Comparison of ENCODE assay signal across 26 cellular contexts in the genomic region with DNA sequence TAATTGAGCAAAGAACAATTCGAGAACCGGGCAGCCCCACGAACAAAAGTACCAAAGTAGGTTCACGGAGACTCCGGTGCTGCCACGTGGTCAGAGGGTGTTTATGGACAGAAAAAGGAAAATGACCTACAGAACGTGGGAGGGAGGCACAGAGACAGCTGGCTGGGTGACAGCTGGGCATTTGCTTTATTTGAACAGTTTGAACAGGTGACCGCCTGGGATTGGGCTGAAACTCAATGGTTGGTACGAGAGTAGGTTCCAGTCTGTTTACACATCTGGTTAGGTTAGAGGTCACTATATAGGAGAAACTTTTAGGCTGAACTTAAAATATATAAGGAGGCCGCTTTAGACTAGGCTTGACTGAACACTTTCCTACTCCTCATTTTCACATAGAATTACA.
"Had no signal": no experiment of that assay in that cellular context is flagged by ENCODE, and none has a peak within 500 bp of the region (broad histone marks: within the 10 kb centered on the region; RNA-seq: fewer than 3 reads in every experiment).

No MANE protein-coding gene starts in this region.

- H3K4me3 ChIP-seq: dorsolateral prefrontal cortex, spleen, thoracic aorta, vagina had no signal

- H3K36me3 ChIP-seq: brain microvascular endothelial cell, spleen, thoracic aorta, vagina, WERI-Rb-1 had no signal

- ATAC-seq: activated CD8-positive, alpha-beta T cell treated with anti-CD3 and anti-CD28 coated beads, Interleukin-2, amount 10 ng/mL, durations not matched to agents 7 days and 5 days; activated naive CD8-positive, alpha-beta T cell treated with anti-CD3 and anti-CD28 coated beads, Interleukin-2, amount 50 U/mL, for 24 hours; effector memory CD8-positive, alpha-beta T cell; esophagus mucosa; sciatic nerve had no signal

- H3K9me3 Mint-ChIP-seq: activated CD4-positive, alpha-beta T cell treated with anti-CD3 and anti-CD28 coated beads, Interleukin-2, amount 10 ng/mL, durations not matched to agents 7 days and 5 days; activated naive CD8-positive, alpha-beta T cell treated with anti-CD3 and anti-CD28 coated beads, Interleukin-2, amount 50 U/mL, for 24 hours; activated T-helper 1 cell treated with anti-CD3 and anti-CD28 coated beads, Interleukin-12 subunit alpha, Interleukin-12 subunit beta, Interleukin-2, Interleukin-4 antibody, amounts not matched to agents 30 ng/mL and 10 ng/mL and 1 ng/mL, durations not matched to agents 14 hours and 24 hours and 36 hours; effector memory CD8-positive, alpha-beta T cell; type B pancreatic cell had no signal

- H3K27ac Mint-ChIP-seq: activated CD4-positive, alpha-beta T cell treated with anti-CD3 and anti-CD28 coated beads, Interleukin-2, amount 10 ng/mL, durations not matched to agents 7 days and 5 days; activated CD8-positive, alpha-beta T cell treated with anti-CD3 and anti-CD28 coated beads, Interleukin-2, amount 10 ng/mL, durations not matched to agents 7 days and 5 days; activated naive CD8-positive, alpha-beta T cell treated with anti-CD3 and anti-CD28 coated beads, Interleukin-2, amount 50 U/mL, for 24 hours; activated T-helper 1 cell treated with anti-CD3 and anti-CD28 coated beads, Interleukin-12 subunit alpha, Interleukin-12 subunit beta, Interleukin-2, Interleukin-4 antibody, amounts not matched to agents 30 ng/mL and 10 ng/mL and 1 ng/mL, durations not matched to agents 14 hours and 24 hours and 36 hours; effector memory CD8-positive, alpha-beta T cell; type B pancreatic cell had no signal

- H3K27ac ChIP-seq: brain microvascular endothelial cell, dorsolateral prefrontal cortex, spleen, thoracic aorta, vagina, WERI-Rb-1 had no signal

- H3K4me1 ChIP-seq: spleen, vagina had no signal

- H3K4me1 Mint-ChIP-seq: activated CD4-positive, alpha-beta T cell treated with anti-CD3 and anti-CD28 coated beads, Interleukin-2, amount 10 ng/mL, durations not matched to agents 7 days and 5 days; activated naive CD8-positive, alpha-beta T cell treated with anti-CD3 and anti-CD28 coated beads, Interleukin-2, amount 50 U/mL, for 24 hours had no signal

- H3K36me3 Mint-ChIP-seq: type B pancreatic cell had no signal

- H3K27me3 ChIP-seq: brain microvascular endothelial cell, vagina had no signal

- H3K9me3 ChIP-seq: spleen, thoracic aorta, vagina had no signal

- H3K4me3 Mint-ChIP-seq: activated CD4-positive, alpha-beta T cell treated with anti-CD3 and anti-CD28 coated beads, Interleukin-2, amount 10 ng/mL, durations not matched to agents 7 days and 5 days; activated CD8-positive, alpha-beta T cell treated with anti-CD3 and anti-CD28 coated beads, Interleukin-2, amount 10 ng/mL, durations not matched to agents 7 days and 5 days; activated naive CD8-positive, alpha-beta T cell treated with anti-CD3 and anti-CD28 coated beads, Interleukin-2, amount 50 U/mL, for 24 hours; activated T-helper 1 cell treated with anti-CD3 and anti-CD28 coated beads, Interleukin-12 subunit alpha, Interleukin-12 subunit beta, Interleukin-2, Interleukin-4 antibody, amounts not matched to agents 30 ng/mL and 10 ng/mL and 1 ng/mL, durations not matched to agents 14 hours and 24 hours and 36 hours; effector memory CD8-positive, alpha-beta T cell; neural crest cell; type B pancreatic cell had no signal

- DNase-seq: activated CD4-positive, alpha-beta T cell treated with anti-CD3 and anti-CD28 coated beads, Interleukin-2, amount 10 ng/mL, durations not matched to agents 7 days and 5 days; activated CD4-positive, CD25-positive, alpha-beta regulatory T cell treated with anti-CD3 and anti-CD28 coated beads, Interleukin-2, amount 50 U/mL, for 72 hours; activated CD8-positive, alpha-beta T cell treated with anti-CD3 and anti-CD28 coated beads, Interleukin-2, amount 10 ng/mL, durations not matched to agents 7 days and 5 days; activated gamma-delta T cell; activated naive CD4-positive, alpha-beta T cell treated with anti-CD3 and anti-CD28 coated beads, Interleukin-2, amount 50 U/mL, for 16 hours; activated naive CD8-positive, alpha-beta T cell treated with anti-CD3 and anti-CD28 coated beads, Interleukin-2, amount 50 U/mL, for 24 hours; anterior cingulate cortex; brain microvascular endothelial cell; caudate nucleus; dorsolateral prefrontal cortex; effector memory CD8-positive, alpha-beta T cell; head of caudate nucleus; hypothalamus; midbrain; occipital lobe; spleen; stimulated activated CD4-positive, alpha-beta T cell treated with anti-CD3 and anti-CD28 coated beads, Interleukin-4, amount 100 ng/mL, for 1 hour; stimulated activated naive CD4-positive, alpha-beta T cell; WERI-Rb-1 had no signal
